9 cellular contexts compared by ENCODE assay signal in the genomic region with DNA sequence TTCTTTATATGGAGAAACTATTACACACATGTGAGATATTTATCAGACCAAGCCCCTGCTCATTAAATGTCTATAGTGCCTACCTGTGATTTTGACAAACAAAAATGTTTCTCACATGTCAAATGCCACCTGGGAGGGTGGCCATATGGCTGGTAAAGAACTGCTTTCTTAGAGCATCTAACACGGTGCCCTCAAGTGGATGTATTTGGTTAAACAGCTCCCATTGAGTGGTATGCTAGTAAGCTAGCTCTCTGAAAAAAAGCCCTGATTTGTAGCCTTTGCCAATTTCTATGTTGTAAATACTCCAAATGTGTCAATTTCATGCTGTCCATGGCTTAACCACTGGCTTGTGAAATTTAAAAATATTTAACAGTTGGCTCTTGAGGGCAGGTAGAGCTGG.
A peak's percentile ranks its signal among the peaks of the same experiment; 100 is the strongest.
DNase-seq lines count a peak whose midpoint lies in the region; ATAC-seq and TF ChIP-seq lines count a peak whose summit lies in the region.
"Had no signal": no experiment of that assay in that cellular context is flagged by ENCODE, and none has a peak within 500 bp of the region (broad histone marks: within the 10 kb centered on the region; RNA-seq: fewer than 3 reads in every experiment).

No MANE protein-coding gene starts in this region.

- CTCF ChIA-PET in activated CD8-positive, alpha-beta T cell treated with anti-CD3 and anti-CD28 coated beads for 36 hours (lab: Charles Lee) = interaction anchor here (1.2 to 2.5 kb wide), 2 partner anchors 13 to 556 kb away, joined by 3 to 15 read pairs; no protein-coding TSS in a partner anchor

- no peaks in the 10 kb centered on the region for H3K79me2 ChIP-seq in trophoblast cell (ENCODE audit: control insufficient read depth, insufficient read depth, low read length, poor library complexity)

- H4K12ac ChIP-seq in trophoblast cell (ENCODE audit: low read depth, low read length) = no peak overlapping the region

- H2AK5ac ChIP-seq in trophoblast cell (ENCODE audit: low read length) = no peak overlapping the region

- H3K4ac ChIP-seq in trophoblast cell (ENCODE audit: low read depth, low read length) = no peak overlapping the region

- H4K91ac ChIP-seq in trophoblast cell (ENCODE audit: low read depth, low read length) = no peak overlapping the region

- H3K4me2 ChIP-seq in trophoblast cell (ENCODE audit: low read length) = no peak overlapping the region

- WGBS in trophoblast cell (ENCODE audit: extremely low coverage, insufficient coverage, insufficient read length) = no CpG with 5 or more reads among the region's 1 CpG

- no peak overlapping the region for H3K18ac ChIP-seq in trophoblast cell (ENCODE audit: low read length)

- TF ChIP-seq CTCF in LNCaP clone FGC (IDR thresholded peaks at IDR 0.05; ENCODE audit: control insufficient read depth, extremely low read depth, insufficient read depth) (peak; percentile 40; the same call in 1 of the 2 replicates), epithelial cell of esophagus (IDR thresholded peaks at IDR 0.05; ENCODE audit: insufficient read depth, low read depth, low read length, missing control alignments) (peak; percentile 26), mesothelial cell of epicardium (IDR thresholded peaks at IDR 0.05; ENCODE audit: unreplicated experiment) (no peak)
- TF ChIP-seq CTCF in activated CD8-positive, alpha-beta T cell treated with anti-CD3 and anti-CD28 coated beads for 36 hours (IDR thresholded peaks at IDR 0.05) = no peak

- H3K4me1 Mint-ChIP-seq in mesothelial cell of epicardium = no peaks in the 10 kb centered on the region
- no peaks in the 10 kb centered on the region for H3K4me1 Mint-ChIP-seq in activated CD8-positive, alpha-beta T cell treated with anti-CD3 and anti-CD28 coated beads for 36 hours (ENCODE audit: low read depth)

- peak; percentile 54 for ATAC-seq in GM19467 (IDR thresholded peaks at IDR 0.05; ENCODE audit: unreplicated experiment)
- no peak for ATAC-seq in activated CD8-positive, alpha-beta T cell treated with anti-CD3 and anti-CD28 coated beads for 36 hours

- H3K27me3 ChIP-seq in trophoblast cell (ENCODE audit: insufficient read depth, low read length) = no peaks in the 10 kb centered on the region

- no peaks in the 10 kb centered on the region for H3K9me3 ChIP-seq in trophoblast cell (ENCODE audit: insufficient read depth, low read depth, low read length)

- no peak overlapping the region for H2BK12ac ChIP-seq in trophoblast cell (ENCODE audit: low read length)

- no peaks in the 10 kb centered on the region for H3K79me1 ChIP-seq in trophoblast cell (ENCODE audit: low read length)

- H3K27ac Mint-ChIP-seq in mesothelial cell of epicardium = no peak overlapping the region
- H3K27ac Mint-ChIP-seq in activated CD8-positive, alpha-beta T cell treated with anti-CD3 and anti-CD28 coated beads for 36 hours = no peak overlapping the region

- intact Hi-C loops in activated CD8-positive, alpha-beta T cell treated with anti-CD3 and anti-CD28 coated beads for 36 hours (cut with micrococcal nuclease) = loop anchor here (5.0 kb wide), 1 partner anchor 553 kb away; no protein-coding TSS in a partner anchor

- no peak overlapping the region for H3K4me3 Mint-ChIP-seq in mesothelial cell of epicardium
- no peak overlapping the region for H3K4me3 Mint-ChIP-seq in activated CD8-positive, alpha-beta T cell treated with anti-CD3 and anti-CD28 coated beads for 36 hours

- POLR2A ChIA-PET in activated CD8-positive, alpha-beta T cell treated with anti-CD3 and anti-CD28 coated beads for 36 hours (lab: Charles Lee) = no interaction called here

- no peak overlapping the region for H3K14ac ChIP-seq in trophoblast cell (ENCODE audit: low read length)

- H4K8ac ChIP-seq in trophoblast cell (ENCODE audit: low read depth, low read length) = no peak overlapping the region

- DNase-seq in ELR (ENCODE audit: low read depth) (peak; percentile 47), LNCaP clone FGC (ENCODE audit: low read depth) (no peak), epithelial cell of esophagus (ENCODE audit: low read depth) (peak; percentile 19), mesothelial cell of epicardium (ENCODE audit: low spot score in 2 of 2, unreplicated experiment in 2 of 2) (no peak), trophoblast cell (no peak)
- DNase-seq in activated CD8-positive, alpha-beta memory T cell treated with anti-CD3 and anti-CD28 coated beads for 24 hours = no peak
- no peak for DNase-seq in activated CD8-positive, alpha-beta T cell treated with anti-CD3 and anti-CD28 coated beads for 36 hours
- DNase-seq: NCI-H446 treated with DMSO at 0.1 percent for 48 hours had no signal

- H3K36me3 ChIP-seq in trophoblast cell (ENCODE audit: control insufficient read depth in 1 of 2, insufficient read depth in 2 of 2, low read length in 2 of 2) = no peaks in the 10 kb centered on the region

- H3K9me3 Mint-ChIP-seq in mesothelial cell of epicardium = no peaks in the 10 kb centered on the region
- H3K9me3 Mint-ChIP-seq in activated CD8-positive, alpha-beta T cell treated with anti-CD3 and anti-CD28 coated beads for 36 hours = no peaks in the 10 kb centered on the region

- no peaks in the 10 kb centered on the region for H3K4me1 ChIP-seq in trophoblast cell (ENCODE audit: control insufficient read depth in 1 of 2, insufficient read depth in 2 of 2, low read length in 2 of 2)

- H3K23ac ChIP-seq in trophoblast cell (ENCODE audit: low read length) = no peak overlapping the region

- no peak overlapping the region for H3K4me3 ChIP-seq in LNCaP clone FGC (ENCODE audit: low read depth, low read length)
- no peak overlapping the region for H3K4me3 ChIP-seq in epithelial cell of esophagus (ENCODE audit: low read length)
- no peak overlapping the region for H3K4me3 ChIP-seq in trophoblast cell (ENCODE audit: low read depth, low read length)

- H2BK5ac ChIP-seq in trophoblast cell (ENCODE audit: low read depth, low read length, poor library complexity) = no peak overlapping the region

- no peak overlapping the region for H2AFZ ChIP-seq in trophoblast cell (ENCODE audit: insufficient read depth, low read length, poor library complexity)

- H2BK120ac ChIP-seq in trophoblast cell (ENCODE audit: insufficient read depth, low read length, poor library complexity) = no peak overlapping the region

- H3K27me3 Mint-ChIP-seq in mesothelial cell of epicardium (ENCODE audit: low read depth) = peaks cover 69% of the 10 kb centered on the region
- peaks cover 33% of the 10 kb centered on the region for H3K27me3 Mint-ChIP-seq in activated CD8-positive, alpha-beta T cell treated with anti-CD3 and anti-CD28 coated beads for 36 hours

- H3K36me3 Mint-ChIP-seq in mesothelial cell of epicardium = no peaks in the 10 kb centered on the region
- no peaks in the 10 kb centered on the region for H3K36me3 Mint-ChIP-seq in activated CD8-positive, alpha-beta T cell treated with anti-CD3 and anti-CD28 coated beads for 36 hours (ENCODE audit: low read depth)

- no peak overlapping the region for H3K9ac ChIP-seq in trophoblast cell (ENCODE audit: low read length)

- H3K27ac ChIP-seq in trophoblast cell (ENCODE audit: low read depth, low read length) = no peak overlapping the region

Comparison
In these comparisons a context has a peak if more than half of its experiments do, and no peak if none do; other contexts are left out.
1. DNase-seq: peak in ELR (single experiment) and epithelial cell of esophagus (single experiment); none in LNCaP clone FGC (single experiment), activated CD8-positive, alpha-beta memory T cell treated with anti-CD3 and anti-CD28 coated beads for 24 hours (single experiment), mesothelial cell of epicardium (0 of 2), activated CD8-positive, alpha-beta T cell treated with anti-CD3 and anti-CD28 coated beads for 36 hours (single experiment) and trophoblast cell (0 of 2).
2. CTCF ChIP-seq: peak in LNCaP clone FGC (single experiment) and epithelial cell of esophagus (single experiment); none in mesothelial cell of epicardium (single experiment) and activated CD8-positive, alpha-beta T cell treated with anti-CD3 and anti-CD28 coated beads for 36 hours (single experiment).